Comparison of ENCODE assay signal across 23 cellular contexts in genomic region chr4:71367546-71367945, GRCh38.
"Had no signal": no experiment of that assay in that cellular context is flagged by ENCODE, and none has a peak within 500 bp of the region (broad histone marks: within the 10 kb centered on the region; RNA-seq: fewer than 3 reads in every experiment).

No MANE protein-coding gene starts in this region.

- DNase-seq: hypothalamus; immature natural killer cell; kidney; left colon; left lung; lower lobe of right lung; mammary epithelial cell; mesenchymal stem cell; naive thymus-derived CD8-positive, alpha-beta T cell; nucleus accumbens; pancreas; posterior cingulate gyrus; retina; right cardiac atrium; sigmoid colon; small intestine; spleen; stimulated activated CD4-positive, alpha-beta T cell treated with anti-CD3 and anti-CD28 coated beads, Interleukin-4, amount 100 ng/mL, for 24 hours; stimulated activated naive CD4-positive, alpha-beta T cell; tibial artery; trophoblast cell; upper lobe of right lung had no signal

- ATAC-seq: left colon; left lung; lower lobe of right lung; naive thymus-derived CD8-positive, alpha-beta T cell; right cardiac atrium; stimulated activated effector memory CD8-positive, alpha-beta T cell treated with anti-CD3 and anti-CD28 coated beads, Interleukin-12 subunit alpha, Interleukin-12 subunit beta, amount 100 ng/mL, for 72 hours; upper lobe of right lung had no signal
